In genomic region chr10:18294633-18295032, GRCh38 we compare ENCODE assay signal across 2 cellular contexts.
TF ChIP-seq lines count a peak whose summit lies in the region.

No MANE protein-coding gene starts in this region.

TF ChIP-seq in GM23338, 12 proteins besides CTCF, POLR2A, EP300 and RAD21 (continued from another document):
- no peak for TF ChIP-seq REST (IDR thresholded peaks at IDR 0.05; ENCODE audit: unreplicated experiment)
- TF ChIP-seq ZNF331 (CRISPR knock-in tag; IDR thresholded peaks at IDR 0.05; ENCODE audit: low read depth), result no peak
- TF ChIP-seq NANOG (IDR thresholded peaks at IDR 0.05; ENCODE audit: borderline replicate concordance), result no peak
- TF ChIP-seq JUNB (IDR thresholded peaks at IDR 0.05; ENCODE audit: unreplicated experiment), result no peak
- TF ChIP-seq ETS1 (IDR thresholded peaks at IDR 0.05), result no peak
- no peak for TF ChIP-seq ZNF114 (CRISPR knock-in tag; IDR thresholded peaks at IDR 0.05)
- no peak for TF ChIP-seq EZH2phosphoT487 (IDR thresholded peaks at IDR 0.05; ENCODE audit: unreplicated experiment)
- TF ChIP-seq STAT1 (IDR thresholded peaks at IDR 0.05; ENCODE audit: unreplicated experiment), result no peak
- TF ChIP-seq ZNF462 (CRISPR knock-in tag; IDR thresholded peaks at IDR 0.05), result no peak
- no peak for TF ChIP-seq EZH2 (IDR thresholded peaks at IDR 0.05; ENCODE audit: low read depth, unreplicated experiment)
- no peak for TF ChIP-seq CREB1 (CRISPR knock-in tag; IDR thresholded peaks at IDR 0.05; ENCODE audit: low read depth)

TF ChIP-seq in GM12878, 131 proteins besides CTCF, POLR2A, EP300 and RAD21 (continued from another document):
- peak; percentile 39; the same call in 1 of the 2 replicates for TF ChIP-seq RELB (IDR thresholded peaks at IDR 0.05; ENCODE audit: low read depth)
- TF ChIP-seq MEF2B (IDR thresholded peaks at IDR 0.05; ENCODE audit: partially characterized antibody, poor library complexity, severe bottlenecking), result peak; percentile 62
- TF ChIP-seq SPI1 (IDR thresholded peaks at IDR 0.05; ENCODE audit: borderline replicate concordance, insufficient read depth, low read depth, low read length), result 0 out of 2 replicates have a peak, but pooled peaks have one; percentile 36
- TF ChIP-seq E2F4 (IDR thresholded peaks at IDR 0.05; ENCODE audit: low read depth, low read length), result no peak
- no peak for TF ChIP-seq KLF5 (IDR thresholded peaks at IDR 0.05; ENCODE audit: partially characterized antibody)
- TF ChIP-seq PML (IDR thresholded peaks at IDR 0.05; ENCODE audit: low read length), result no peak
- TF ChIP-seq ZBTB40 (IDR thresholded peaks at IDR 0.05; ENCODE audit: borderline replicate concordance), result no peak
- TF ChIP-seq HSF1 (IDR thresholded peaks at IDR 0.05; ENCODE audit: low read depth, low read length), result no peak
- TF ChIP-seq POU2F2 (IDR thresholded peaks at IDR 0.05; ENCODE audit: borderline replicate concordance, low read depth, low read length), result peak; percentile 67; the same call in 1 of the 3 replicates
- no peak for TF ChIP-seq MTA3 (IDR thresholded peaks at IDR 0.05; ENCODE audit: borderline replicate concordance, low read length)
- 0 out of 2 replicates have a peak, but pooled peaks have one; percentile 18 for TF ChIP-seq IKZF1 (conservative IDR thresholded peaks at IDR 0.05)
- no peak for TF ChIP-seq MXI1 (IDR thresholded peaks at IDR 0.05; ENCODE audit: low read depth, low read length)
